Comparison of ENCODE assay signal across 1 cellular context in genomic region chr14:105498430-105499255, GRCh38.
A peak's percentile ranks its signal among the peaks of the same experiment; 100 is the strongest.
TF ChIP-seq lines count a peak whose summit lies in the region.

No MANE protein-coding gene starts in this region.

TF ChIP-seq in HepG2, 621 proteins besides CTCF, POLR2A, EP300 and RAD21 (continues in another document):
- TF ChIP-seq ZMYM2 (CRISPR knock-in tag; IDR thresholded peaks at IDR 0.05) = no peak
- no peak for TF ChIP-seq HNRNPK (IDR thresholded peaks at IDR 0.05; ENCODE audit: low read depth, low read length, poor library complexity, severe bottlenecking)
- TF ChIP-seq ZFP36 (IDR thresholded peaks at IDR 0.05; ENCODE audit: borderline replicate concordance, low read depth, low read length, partially characterized antibody) = peak; percentile 66
- no peak for TF ChIP-seq TGIF2 (CRISPR knock-in tag; IDR thresholded peaks at IDR 0.05)
- TF ChIP-seq DNMT1 (CRISPR knock-in tag; IDR thresholded peaks at IDR 0.05) = no peak
- 0 out of 2 replicates have a peak, but pooled peaks have one; percentile 21 for TF ChIP-seq MXD1 (CRISPR knock-in tag; IDR thresholded peaks at IDR 0.05)
- TF ChIP-seq DPF2 (CRISPR knock-in tag; IDR thresholded peaks at IDR 0.05; ENCODE audit: borderline replicate concordance, low read depth) = no peak
- TF ChIP-seq STAG1 (CRISPR knock-in tag; IDR thresholded peaks at IDR 0.05) = no peak
- no peak for TF ChIP-seq NAIF1 (CRISPR knock-in tag; IDR thresholded peaks at IDR 0.05; ENCODE audit: borderline replicate concordance)
- TF ChIP-seq TFDP2 (CRISPR knock-in tag; IDR thresholded peaks at IDR 0.05) = 0 out of 2 replicates have a peak, but pooled peaks have one; percentile 15
- TF ChIP-seq NFE2L1 (CRISPR knock-in tag; IDR thresholded peaks at IDR 0.05; ENCODE audit: borderline replicate concordance) = no peak
- no peak for TF ChIP-seq ZNF407 (CRISPR knock-in tag; IDR thresholded peaks at IDR 0.05; ENCODE audit: not compliant biosample characterization)
- TF ChIP-seq MBD4 (IDR thresholded peaks at IDR 0.05; ENCODE audit: borderline replicate concordance, low read length) = no peak
- peak; percentile 99 for TF ChIP-seq ZBTB38 (CRISPR knock-in tag; IDR thresholded peaks at IDR 0.05)
- TF ChIP-seq ZNF17 (CRISPR knock-in tag; IDR thresholded peaks at IDR 0.05) = no peak
- no peak for TF ChIP-seq CBFB (CRISPR knock-in tag; IDR thresholded peaks at IDR 0.05)
- no peak for TF ChIP-seq TOE1 (CRISPR knock-in tag; IDR thresholded peaks at IDR 0.05)
- no peak for TF ChIP-seq ZNF597 (CRISPR knock-in tag; IDR thresholded peaks at IDR 0.05)
- no peak for TF ChIP-seq TOPORS (CRISPR knock-in tag; IDR thresholded peaks at IDR 0.05)
- no peak for TF ChIP-seq ZZZ3 (CRISPR knock-in tag; IDR thresholded peaks at IDR 0.05; ENCODE audit: borderline replicate concordance)
- TF ChIP-seq ATF3 (CRISPR knock-in tag; IDR thresholded peaks at IDR 0.05) = no peak
- TF ChIP-seq ATF7-NPFF (CRISPR knock-in tag; IDR thresholded peaks at IDR 0.05; ENCODE audit: low read depth) = no peak
- no peak for TF ChIP-seq TCF7 (IDR thresholded peaks at IDR 0.05; ENCODE audit: low read depth)
- TF ChIP-seq LCORL (IDR thresholded peaks at IDR 0.05) = no peak
- TF ChIP-seq LCORL (CRISPR knock-in tag; IDR thresholded peaks at IDR 0.05) = no peak
- no peak for TF ChIP-seq ARID4A (CRISPR knock-in tag; IDR thresholded peaks at IDR 0.05; ENCODE audit: borderline replicate concordance)
- no peak for TF ChIP-seq YEATS2 (CRISPR knock-in tag; IDR thresholded peaks at IDR 0.05; ENCODE audit: borderline replicate concordance)
- TF ChIP-seq TAF15 (IDR thresholded peaks at IDR 0.05; ENCODE audit: low read depth, low read length, poor library complexity, severe bottlenecking) = no peak
- no peak for TF ChIP-seq SATB2 (CRISPR knock-in tag; IDR thresholded peaks at IDR 0.05)
- no peak for TF ChIP-seq GLI4 (CRISPR knock-in tag; IDR thresholded peaks at IDR 0.05; ENCODE audit: borderline replicate concordance)
- no peak for TF ChIP-seq ATF7 (IDR thresholded peaks at IDR 0.05)
- TF ChIP-seq ATF7 (CRISPR knock-in tag; IDR thresholded peaks at IDR 0.05) = 0 out of 2 replicates have a peak, but pooled peaks have one; percentile 13
- TF ChIP-seq AGO2 (optimal IDR thresholded peaks at IDR 0.05; ENCODE audit: low read depth, low read length) = peak; percentile 69
- TF ChIP-seq NCOR1 (IDR thresholded peaks at IDR 0.05; ENCODE audit: borderline replicate concordance, low read length) = no peak
- TF ChIP-seq THAP9 (CRISPR knock-in tag; IDR thresholded peaks at IDR 0.05; ENCODE audit: borderline replicate concordance) = no peak
- no peak for TF ChIP-seq SAFB2 (CRISPR knock-in tag; IDR thresholded peaks at IDR 0.05; ENCODE audit: borderline replicate concordance, low read depth)
- TF ChIP-seq REXO4 (CRISPR knock-in tag; IDR thresholded peaks at IDR 0.05; ENCODE audit: borderline replicate concordance) = no peak
- TF ChIP-seq ZNF343 (CRISPR knock-in tag; IDR thresholded peaks at IDR 0.05) = peak; percentile 34; the same call in 1 of the 2 replicates
- no peak for TF ChIP-seq ZBTB33 (CRISPR knock-in tag; IDR thresholded peaks at IDR 0.05)
- TF ChIP-seq RFXAP (CRISPR knock-in tag; IDR thresholded peaks at IDR 0.05; ENCODE audit: borderline replicate concordance) = no peak
- no peak for TF ChIP-seq DR1 (CRISPR knock-in tag; IDR thresholded peaks at IDR 0.05)
- TF ChIP-seq ATRX (CRISPR knock-in tag; IDR thresholded peaks at IDR 0.05; ENCODE audit: borderline replicate concordance) = no peak
